In the genomic region with DNA sequence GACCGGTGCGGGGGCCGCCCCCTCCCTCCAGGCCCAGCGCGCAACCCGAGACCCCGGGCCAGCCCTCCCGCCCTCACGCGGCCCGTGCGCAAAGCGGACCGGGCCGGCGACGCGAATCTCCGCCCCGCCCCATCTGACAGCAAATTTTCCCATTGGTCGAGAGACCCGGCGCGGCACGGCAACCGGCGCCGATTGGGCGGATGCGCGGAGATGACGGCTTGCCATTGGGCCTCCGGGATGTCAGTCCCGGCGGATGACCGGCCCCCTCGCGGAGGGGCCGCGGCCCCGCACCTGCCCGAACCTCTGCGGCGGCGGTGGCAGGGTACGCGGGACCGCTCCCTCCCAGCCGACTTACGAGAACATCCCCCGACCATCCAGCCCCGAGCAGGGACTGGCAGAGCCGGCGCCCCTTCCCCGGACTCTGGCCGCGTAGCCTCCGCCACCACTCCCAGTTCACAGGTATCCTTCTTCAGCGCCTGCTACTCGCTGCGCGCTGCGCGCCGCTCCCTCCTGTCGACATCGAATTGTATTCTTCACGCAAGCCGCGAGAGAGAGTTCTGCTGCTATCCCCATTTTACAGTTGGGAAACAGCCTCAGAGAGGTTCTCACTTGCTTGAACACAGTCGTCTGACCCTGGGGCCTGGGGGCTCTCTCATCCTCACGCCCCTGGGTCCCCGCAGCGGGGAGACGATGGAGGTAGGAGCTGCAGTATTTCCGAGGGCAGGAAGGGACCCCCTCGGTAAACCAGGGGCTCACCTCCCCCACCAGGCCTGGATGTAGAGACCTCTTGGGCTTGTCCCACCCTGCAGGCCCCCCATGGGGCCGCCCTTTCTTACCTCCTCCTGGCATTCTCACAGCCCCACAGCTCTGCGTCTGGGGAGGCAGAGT, we compare ENCODE assay signal across 7 cellular contexts. TPM values are rescaled to one million over a fixed set of nuclear protein-coding genes. Genes with fewer than 3 reads are reported as not detected.
A peak's percentile ranks its signal among the peaks of the same experiment; 100 is the strongest.
DNase-seq lines count a peak whose midpoint lies in the region; ATAC-seq and TF ChIP-seq lines count a peak whose summit lies in the region.

A gene with protein sequence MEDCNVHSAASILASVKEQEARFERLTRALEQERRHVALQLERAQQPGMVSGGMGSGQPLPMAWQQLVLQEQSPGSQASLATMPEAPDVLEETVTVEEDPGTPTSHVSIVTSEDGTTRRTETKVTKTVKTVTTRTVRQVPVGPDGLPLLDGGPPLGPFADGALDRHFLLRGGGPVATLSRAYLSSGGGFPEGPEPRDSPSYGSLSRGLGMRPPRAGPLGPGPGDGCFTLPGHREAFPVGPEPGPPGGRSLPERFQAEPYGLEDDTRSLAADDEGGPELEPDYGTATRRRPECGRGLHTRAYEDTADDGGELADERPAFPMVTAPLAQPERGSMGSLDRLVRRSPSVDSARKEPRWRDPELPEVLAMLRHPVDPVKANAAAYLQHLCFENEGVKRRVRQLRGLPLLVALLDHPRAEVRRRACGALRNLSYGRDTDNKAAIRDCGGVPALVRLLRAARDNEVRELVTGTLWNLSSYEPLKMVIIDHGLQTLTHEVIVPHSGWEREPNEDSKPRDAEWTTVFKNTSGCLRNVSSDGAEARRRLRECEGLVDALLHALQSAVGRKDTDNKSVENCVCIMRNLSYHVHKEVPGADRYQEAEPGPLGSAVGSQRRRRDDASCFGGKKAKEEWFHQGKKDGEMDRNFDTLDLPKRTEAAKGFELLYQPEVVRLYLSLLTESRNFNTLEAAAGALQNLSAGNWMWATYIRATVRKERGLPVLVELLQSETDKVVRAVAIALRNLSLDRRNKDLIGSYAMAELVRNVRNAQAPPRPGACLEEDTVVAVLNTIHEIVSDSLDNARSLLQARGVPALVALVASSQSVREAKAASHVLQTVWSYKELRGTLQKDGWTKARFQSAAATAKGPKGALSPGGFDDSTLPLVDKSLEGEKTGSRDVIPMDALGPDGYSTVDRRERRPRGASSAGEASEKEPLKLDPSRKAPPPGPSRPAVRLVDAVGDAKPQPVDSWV (minus strand): TSS at position 90 of the 888 bp plus-strand sequence. CDS start 26,029 bp downstream, outside the sequence.

- peak; percentile 52 for ATAC-seq in HG02973 (IDR thresholded peaks at IDR 0.05; ENCODE audit: unreplicated experiment)

- H3K36me3 ChIP-seq in spleen = no peaks in the 10 kb centered on the region

- peaks cover 14 to 83% (median 51%) of the 10 kb centered on the region in 6 donors for H3K4me1 ChIP-seq in spleen

- in situ Hi-C loops in GM13976 (cut with MboI; ENCODE audit: low sequenced_read_pairs, unreplicated experiment) = no loop called here

- WGBS in spleen, 5 donors = 1 to 22% (median 3%) methylated on average over 8 to 79 of the region's 79 CpGs

- no peak for TF ChIP-seq CTCF in GM13976 (IDR thresholded peaks at IDR 0.05; ENCODE audit: borderline replicate concordance, control extremely low read depth, extremely low read depth, insufficient read depth, missing control alignments)
- TF ChIP-seq CTCF in spleen (IDR thresholded peaks at IDR 0.05 in 8 of 11, conservative IDR thresholded peaks at IDR 0.05 in 3 of 11) = peak in 8 of 11 experiments; percentile 16 to 66 (median 49)

- no peak for TF ChIP-seq POLR2A in spleen (IDR thresholded peaks at IDR 0.05)

- no peaks in the 10 kb centered on the region for H3K9me3 ChIP-seq in spleen

- DNase-seq in GM13976 (ENCODE audit: low spot score) (peak; percentile 99), NCI-H2227 treated with DMSO at 0.1 percent for 48 hours (lab: John Stamatoyannopoulos, UW) (peak; percentile 83), inferior parietal cortex (ENCODE audit: extremely low spot score) (peak; percentile 95), spleen (peak; percentile 94)
- DNase-seq in activated CD4-positive, CD25-positive, alpha-beta regulatory T cell treated with anti-CD3 and anti-CD28 coated beads, Interleukin-2, amount 50 U/mL, for 16 hours (ENCODE audit: low read depth, low spot score) = peak; percentile 80
- peak; percentile 87 for DNase-seq in central memory CD4-positive, alpha-beta T cell

- intact Hi-C loops in spleen (cut with DNase I; ENCODE audit: low total_unique reads) = no loop called here

- peak within 1 kb of the TSS; percentile 87 to 99 (median 93) for H3K4me3 ChIP-seq in spleen

- peak within 1 kb of the TSS in 5 of 8 donors; percentile 45 to 73 (median 66) for H3K27ac ChIP-seq in spleen

- peaks cover 0 to 33% (median 0%) of the 10 kb centered on the region in 7 donors for H3K27me3 ChIP-seq in spleen (replicated peaks in 1 of 7)

RNA-seq across cellular contexts. Expression of the gene that starts here (rescaled TPM):
- total RNA-seq in spleen = 10 to 100 TPM; 18.1 to 96.7 (median 29.5) TPM
- 10 to 100 TPM in 2 of 3 donors, 1 to 10 TPM in 1; 9.4 to 42.5 (median 10.4) TPM for polyA plus RNA-seq in spleen

Comparison
In these comparisons a context has a peak if more than half of its experiments do, and no peak if none do; other contexts are left out.
1. Peak in every context shown above with its lines: DNase-seq, ATAC-seq, H3K4me3 ChIP-seq and H3K27ac ChIP-seq.